In the genomic region with DNA sequence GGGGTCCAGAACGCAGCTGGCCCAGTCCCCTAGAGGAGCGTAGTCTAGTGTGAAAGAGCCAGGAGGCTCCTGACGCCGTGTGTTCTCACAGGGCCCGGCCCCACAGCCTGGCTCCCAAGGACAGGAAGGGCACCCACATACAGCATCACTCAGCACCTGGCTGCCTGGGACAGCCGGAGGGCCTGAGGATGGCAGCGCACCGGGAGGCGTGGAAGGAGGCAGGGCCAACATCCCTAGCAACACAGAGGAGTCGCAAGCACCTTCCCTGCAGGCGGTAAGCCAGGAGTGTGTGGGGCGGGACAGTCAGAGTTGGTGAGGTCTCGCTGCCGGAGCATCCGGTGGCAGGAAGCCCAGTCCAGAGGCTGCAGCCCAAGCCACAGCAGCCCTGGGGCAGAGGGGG, we compare ENCODE assay signal across 9 cellular contexts.
DNase-seq lines count a peak whose midpoint lies in the region; ATAC-seq and TF ChIP-seq lines count a peak whose summit lies in the region.
"Had no signal": no experiment of that assay in that cellular context is flagged by ENCODE, and none has a peak within 500 bp of the region (broad histone marks: within the 10 kb centered on the region; RNA-seq: fewer than 3 reads in every experiment).

No MANE protein-coding gene starts in this region.

- CTCF ChIA-PET in RWPE1 (lab: Yijun Ruan, JAX): no interaction called here

- DNase-seq in NCI-H748 (lab: John Stamatoyannopoulos, UW; ENCODE audit: unreplicated experiment): peak; percentile 46
- DNase-seq in NCI-H748 treated with DMSO at 0.1 percent for 48 hours (lab: John Stamatoyannopoulos, UW): no peak
- peak; percentile 95 for DNase-seq in RWPE1 (ENCODE audit: low spot score)
- DNase-seq in glutamatergic neuron: no peak
- peak in 21 of 49 donors; percentile 21 to 80 (median 46) for DNase-seq in substantia nigra (lab: John Stamatoyannopoulos, UW)
- DNase-seq in CD14-positive monocyte (ENCODE audit: low spot score): no peak
- no peak for DNase-seq in activated CD8-positive, alpha-beta memory T cell treated with anti-CD3 and anti-CD28 coated beads, Interleukin-2, amount 50 U/mL, for 4 hours
- DNase-seq: activated CD4-positive, alpha-beta T cell treated with anti-CD3 and anti-CD28 coated beads, Interleukin-2, amount 10 ng/mL, durations not matched to agents 24 days and 14 days had no signal

- intact Hi-C loops in CD14-positive monocyte (cut with micrococcal nuclease): no loop called here

- peaks cover 26% of the 10 kb centered on the region for H3K27me3 Mint-ChIP-seq in glutamatergic neuron (ENCODE audit: unreplicated experiment)
- H3K27me3 Mint-ChIP-seq in CD14-positive monocyte (ENCODE audit: low read depth in 3 of 3): peaks cover 0 to 2% (median 1%) of the 10 kb centered on the region in 3 donors
- H3K27me3 Mint-ChIP-seq: activated CD4-positive, alpha-beta T cell treated with anti-CD3 and anti-CD28 coated beads, Interleukin-2, amount 10 ng/mL, durations not matched to agents 24 days and 14 days had no signal

- H3K4me1 Mint-ChIP-seq in glutamatergic neuron (ENCODE audit: low read depth, unreplicated experiment): peaks cover 69% of the 10 kb centered on the region
- H3K4me1 Mint-ChIP-seq in CD14-positive monocyte: peaks cover 49% of the 10 kb centered on the region

- H3K36me3 Mint-ChIP-seq in glutamatergic neuron (ENCODE audit: unreplicated experiment) (peaks cover 6% of the 10 kb centered on the region), CD14-positive monocyte (peaks cover 39 to 42% of the 10 kb centered on the region in 2 donors)

- ATAC-seq in GM21360 (IDR thresholded peaks at IDR 0.05; ENCODE audit: unreplicated experiment): no peak

- H3K9me3 Mint-ChIP-seq in glutamatergic neuron (ENCODE audit: unreplicated experiment) (peaks cover 31% of the 10 kb centered on the region), CD14-positive monocyte (peaks cover 0 to 5% (median 0%) of the 10 kb centered on the region in 7 donors)
- H3K9me3 Mint-ChIP-seq: activated CD4-positive, alpha-beta T cell treated with anti-CD3 and anti-CD28 coated beads, Interleukin-2, amount 10 ng/mL, durations not matched to agents 24 days and 14 days had no signal

- H3K27ac ChIP-seq in RWPE1 (peak overlapping the region; percentile 49), substantia nigra (ENCODE audit: low read depth, low read length, poor library complexity, severe bottlenecking) (peak overlapping the region; percentile 99)

- H3K27ac Mint-ChIP-seq in glutamatergic neuron (ENCODE audit: unreplicated experiment) (peak overlapping the region; percentile 88), CD14-positive monocyte (no peak overlapping the region)
- H3K27ac Mint-ChIP-seq: activated CD4-positive, alpha-beta T cell treated with anti-CD3 and anti-CD28 coated beads, Interleukin-2, amount 10 ng/mL, durations not matched to agents 24 days and 14 days had no signal

- TF ChIP-seq CTCF in RWPE1 (conservative IDR thresholded peaks at IDR 0.05; ENCODE audit: low read depth) (no peak), glutamatergic neuron (IDR thresholded peaks at IDR 0.05; ENCODE audit: partially characterized antibody, unreplicated experiment) (no peak), CD14-positive monocyte (IDR thresholded peaks at IDR 0.05) (no peak)

- H3K4me3 Mint-ChIP-seq in glutamatergic neuron (ENCODE audit: unreplicated experiment) (no peak overlapping the region), CD14-positive monocyte (no peak overlapping the region)
- H3K4me3 Mint-ChIP-seq: activated CD4-positive, alpha-beta T cell treated with anti-CD3 and anti-CD28 coated beads, Interleukin-2, amount 10 ng/mL, durations not matched to agents 24 days and 14 days had no signal

- POLR2A ChIA-PET in RWPE1 (lab: Yijun Ruan, JAX; ENCODE audit: low non-redundant PET): no interaction called here

Comparison
In these comparisons a context has a peak if more than half of its experiments do, and no peak if none do; other contexts are left out.
1. DNase-seq: peak in NCI-H748 (single experiment) and RWPE1 (single experiment); none in NCI-H748 treated with DMSO at 0.1 percent for 48 hours (single experiment), glutamatergic neuron (single experiment), CD14-positive monocyte (single experiment) and activated CD8-positive, alpha-beta memory T cell treated with anti-CD3 and anti-CD28 coated beads, Interleukin-2, amount 50 U/mL, for 4 hours (single experiment).